Comparison of ENCODE assay signal across 4 cellular contexts in the genomic region with DNA sequence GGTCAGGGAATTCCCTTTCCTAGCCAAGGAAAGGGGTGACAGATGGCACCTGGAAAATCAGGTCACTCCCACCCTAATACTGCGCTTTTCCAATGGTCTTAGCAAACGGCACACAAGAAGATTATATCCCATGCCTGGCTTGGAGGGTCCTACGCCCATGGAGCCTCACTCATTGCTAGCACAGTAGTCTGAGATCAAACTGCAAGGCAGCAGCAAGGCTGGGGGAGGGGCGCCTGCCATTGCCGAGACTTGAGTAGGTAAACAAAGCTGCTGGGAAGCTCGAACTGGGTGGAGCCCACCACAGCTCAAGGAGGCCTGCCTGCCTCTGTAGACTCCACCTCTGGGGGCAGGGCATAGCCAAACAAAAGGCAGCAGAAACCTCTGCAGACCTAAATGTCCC.
DNase-seq lines count a peak whose midpoint lies in the region; ATAC-seq and TF ChIP-seq lines count a peak whose summit lies in the region.
"Not testable (repeated sequence)": the region's sequence is repeated elsewhere in the genome, so short reads cannot be mapped to it uniquely, and the experiment has no call there.

No MANE protein-coding gene starts in this region.

- ATAC-seq in WTC11: not testable (repeated sequence)

- not testable (repeated sequence) for H2AK5ac ChIP-seq in neuronal stem cell (ENCODE audit: low read depth, low read length)

- TF ChIP-seq CTCF in WERI-Rb-1 (IDR thresholded peaks at IDR 0.05; ENCODE audit: low read depth, low read length); WTC11 (IDR thresholded peaks at IDR 0.05): not testable (repeated sequence)

- not testable (repeated sequence) for H2BK120ac ChIP-seq in neuronal stem cell (ENCODE audit: low read depth, low read length)

- peaks cover 31% of the 10 kb centered on the region for H3K9me3 Mint-ChIP-seq in WTC11

- not testable (repeated sequence) for H2BK12ac ChIP-seq in neuronal stem cell (ENCODE audit: low read length)

- H2BK15ac ChIP-seq in neuronal stem cell (ENCODE audit: low read length): not testable (repeated sequence)

- CTCF ChIA-PET in WTC11 (lab: Charles Lee): interaction anchor here (0.5 kb wide), 1 partner anchor 278 kb away, joined by 4 read pairs; no protein-coding TSS in a partner anchor

- H3K9ac ChIP-seq in neuronal stem cell (ENCODE audit: low read depth, low read length, poor library complexity): not testable (repeated sequence)

- not testable (repeated sequence) for H3K4me3 ChIP-seq in WERI-Rb-1 (ENCODE audit: low read depth, low read length); neuronal stem cell (ENCODE audit: low read length in 2 of 2)

- not testable (repeated sequence) for H3K4me1 ChIP-seq in neuronal stem cell (ENCODE audit: control insufficient read depth in 2 of 2, insufficient read depth in 1 of 2, low read depth in 1 of 2, low read length in 2 of 2)

- intact Hi-C loops in posterior vena cava (cut with DNase I): not testable (repeated sequence)

- no CpG with 5 or more reads among the region's 6 CpGs for WGBS in neuronal stem cell (ENCODE audit: extremely low coverage in 2 of 2, insufficient read length in 2 of 2, insufficient replicate concordance in 1 of 2), 2 donors

- not testable (repeated sequence) for H3K4me1 Mint-ChIP-seq in WTC11

- H3K27ac ChIP-seq in WERI-Rb-1; neuronal stem cell (replicated peaks; ENCODE audit: low read length): not testable (repeated sequence)

- H3K36me3 Mint-ChIP-seq in WTC11: peaks cover 22% of the 10 kb centered on the region

- H3K14ac ChIP-seq in neuronal stem cell (ENCODE audit: low read length): not testable (repeated sequence)

- H3K36me3 ChIP-seq in WERI-Rb-1; neuronal stem cell (replicated peaks in 1 of 2; ENCODE audit: control insufficient read depth in 2 of 2, insufficient read depth in 2 of 2, low read length in 2 of 2): not testable (repeated sequence)

- not testable (repeated sequence) for H3K4me3 Mint-ChIP-seq in WTC11

- H3K9me3 ChIP-seq in WERI-Rb-1 (ENCODE audit: severe bottlenecking); neuronal stem cell (replicated peaks in 1 of 2; ENCODE audit: control insufficient read depth in 2 of 2, insufficient read depth in 1 of 2, low read depth in 1 of 2, low read length in 2 of 2): not testable (repeated sequence)

- not testable (repeated sequence) for H3K79me1 ChIP-seq in neuronal stem cell (ENCODE audit: low read depth, low read length)

- not testable (repeated sequence) for H3K4me2 ChIP-seq in neuronal stem cell (ENCODE audit: insufficient read depth, low read length, poor library complexity, severe bottlenecking)

- H3K23ac ChIP-seq in neuronal stem cell (ENCODE audit: low read depth, low read length, poor library complexity): not testable (repeated sequence)

- H4K8ac ChIP-seq in neuronal stem cell (ENCODE audit: low read depth, low read length): not testable (repeated sequence)

- not testable (repeated sequence) for H3K4ac ChIP-seq in neuronal stem cell (ENCODE audit: low read length)

- not testable (repeated sequence) for H3K27me3 Mint-ChIP-seq in WTC11 (ENCODE audit: low read depth)

- H3K27me3 ChIP-seq in WERI-Rb-1 (ENCODE audit: insufficient read depth, low read depth, severe bottlenecking); neuronal stem cell (ENCODE audit: control insufficient read depth in 3 of 3, insufficient read depth in 3 of 3, low read depth in 1 of 3, low read length in 3 of 3): not testable (repeated sequence)

- H4K91ac ChIP-seq in neuronal stem cell (ENCODE audit: low read depth, low read length, poor library complexity): not testable (repeated sequence)

- not testable (repeated sequence) for H3K18ac ChIP-seq in neuronal stem cell (ENCODE audit: low read length)

- not testable (repeated sequence) for H2BK5ac ChIP-seq in neuronal stem cell (ENCODE audit: low read length)

- not testable (repeated sequence) for H3K27ac Mint-ChIP-seq in WTC11

- POLR2A ChIA-PET in WTC11 (lab: Charles Lee): not testable (repeated sequence)

- DNase-seq in WERI-Rb-1: peak; percentile 12
- DNase-seq in WTC11 (ENCODE audit: low spot score): peak; percentile 20
- DNase-seq in neuronal stem cell (ENCODE audit: low spot score): not testable (repeated sequence)
- DNase-seq in posterior vena cava (ENCODE audit: low spot score): peak; percentile 64

- peak overlapping the region; percentile 45 for H2AFZ ChIP-seq in neuronal stem cell (ENCODE audit: low read length)
